Comparison of ENCODE assay signal across 8 cellular contexts in the genomic region with DNA sequence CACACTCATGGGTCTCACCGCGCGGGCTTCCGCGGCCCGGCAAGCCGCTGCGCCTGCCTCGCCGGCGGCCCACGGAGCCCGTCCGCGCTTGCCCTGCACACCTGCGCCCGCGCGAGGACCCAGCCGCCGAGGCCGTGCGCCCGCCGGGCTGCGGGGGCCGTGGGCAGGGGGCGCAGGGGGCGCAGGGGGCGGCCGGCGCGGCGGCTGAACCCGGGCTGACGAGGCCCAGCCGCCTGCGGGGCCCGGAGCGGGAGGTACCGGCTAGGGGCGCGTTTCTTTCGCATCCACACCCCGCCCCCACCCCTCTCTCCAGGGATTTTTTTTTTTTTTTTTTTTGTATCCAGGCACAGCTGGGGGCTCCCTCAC. TPM values are rescaled to one million over a fixed set of nuclear protein-coding genes. Genes with fewer than 3 reads are reported as not detected.
DNase-seq lines count a peak whose midpoint lies in the region; ATAC-seq lines count a peak whose summit lies in the region.

No MANE protein-coding gene starts in this region.

- ATAC-seq in activated CD8-positive, alpha-beta T cell treated with anti-CD3 and anti-CD28 coated beads, Interleukin-2, amount 10 ng/mL, durations not matched to agents 7 days and 5 days: peak; percentile 27
- ATAC-seq in left colon: peak; percentile 15
- no peak for ATAC-seq in GM21515 (IDR thresholded peaks at IDR 0.05; ENCODE audit: unreplicated experiment)

- peaks cover 26% of the 10 kb centered on the region for H3K4me1 Mint-ChIP-seq in T-helper 2 cell treated with Interferon-gamma antibody and Interleukin-4, amounts not matched to agents 5 μg/mL and 100 μg/mL, for 36 hours (ENCODE audit: low read depth)
- H3K4me1 Mint-ChIP-seq in activated CD8-positive, alpha-beta T cell treated with anti-CD3 and anti-CD28 coated beads, Interleukin-2, amount 10 ng/mL, durations not matched to agents 7 days and 5 days (ENCODE audit: low read depth): peaks cover 45% of the 10 kb centered on the region

- CTCF ChIA-PET in activated CD8-positive, alpha-beta T cell treated with anti-CD3 and anti-CD28 coated beads, Interleukin-2, amount 10 ng/mL, durations not matched to agents 7 days and 5 days (lab: Charles Lee): interaction anchor here (0.7 to 2.4 kb wide), 2 partner anchors 57 to 374 kb away, joined by 3 to 10 read pairs; no protein-coding TSS in a partner anchor

- peaks cover 4% of the 10 kb centered on the region for H3K36me3 Mint-ChIP-seq in T-helper 2 cell treated with Interferon-gamma antibody and Interleukin-4, amounts not matched to agents 5 μg/mL and 100 μg/mL, for 36 hours (ENCODE audit: low read depth)
- no peaks in the 10 kb centered on the region for H3K36me3 Mint-ChIP-seq in activated CD8-positive, alpha-beta T cell treated with anti-CD3 and anti-CD28 coated beads, Interleukin-2, amount 10 ng/mL, durations not matched to agents 7 days and 5 days (ENCODE audit: low read depth)

- H3K4me1 ChIP-seq in stomach smooth muscle (ENCODE audit: control insufficient read depth, insufficient read depth, low read length): peaks cover 32% of the 10 kb centered on the region

- no peak overlapping the region for H3K27ac ChIP-seq in stomach smooth muscle (ENCODE audit: low read length)

- H3K9me3 Mint-ChIP-seq in T-helper 2 cell treated with Interferon-gamma antibody and Interleukin-4, amounts not matched to agents 5 μg/mL and 100 μg/mL, for 36 hours: no peaks in the 10 kb centered on the region
- no peaks in the 10 kb centered on the region for H3K9me3 Mint-ChIP-seq in activated CD8-positive, alpha-beta T cell treated with anti-CD3 and anti-CD28 coated beads, Interleukin-2, amount 10 ng/mL, durations not matched to agents 7 days and 5 days (ENCODE audit: insufficient read depth)

- peak overlapping the region; percentile 74 to 77 for H3K4me3 ChIP-seq in stomach smooth muscle (ENCODE audit: low read length in 2 of 2)

- POLR2A ChIA-PET in activated CD8-positive, alpha-beta T cell treated with anti-CD3 and anti-CD28 coated beads, Interleukin-2, amount 10 ng/mL, durations not matched to agents 7 days and 5 days (lab: Charles Lee): no interaction called here

- in situ Hi-C loops in ACHN (cut with HindIII; ENCODE audit: low pct_ligation_motif_present, low pct_unique_long_range_greater_than_20kb, low sequenced_read_pairs): no loop called here

- H3K4me3 Mint-ChIP-seq in T-helper 2 cell treated with Interferon-gamma antibody and Interleukin-4, amounts not matched to agents 5 μg/mL and 100 μg/mL, for 36 hours: peak overlapping the region; percentile 82
- H3K4me3 Mint-ChIP-seq in activated CD8-positive, alpha-beta T cell treated with anti-CD3 and anti-CD28 coated beads, Interleukin-2, amount 10 ng/mL, durations not matched to agents 7 days and 5 days: peak overlapping the region; percentile 83

- no peaks in the 10 kb centered on the region for H3K36me3 ChIP-seq in stomach smooth muscle (ENCODE audit: control insufficient read depth in 2 of 2, insufficient read depth in 2 of 2, low read length in 2 of 2)

- H3K27me3 ChIP-seq in stomach smooth muscle (ENCODE audit: control insufficient read depth in 1 of 2, insufficient read depth in 2 of 2, low read length in 2 of 2): peaks cover 74 to 89% of the 10 kb centered on the region in 2 donors

- H3K27ac Mint-ChIP-seq in T-helper 2 cell treated with Interferon-gamma antibody and Interleukin-4, amounts not matched to agents 5 μg/mL and 100 μg/mL, for 36 hours: no peak overlapping the region
- no peak overlapping the region for H3K27ac Mint-ChIP-seq in activated CD8-positive, alpha-beta T cell treated with anti-CD3 and anti-CD28 coated beads, Interleukin-2, amount 10 ng/mL, durations not matched to agents 7 days and 5 days

- no peak overlapping the region for H3K9ac ChIP-seq in stomach smooth muscle (ENCODE audit: low read length in 2 of 2)

- peaks cover 93% of the 10 kb centered on the region for H3K27me3 Mint-ChIP-seq in T-helper 2 cell treated with Interferon-gamma antibody and Interleukin-4, amounts not matched to agents 5 μg/mL and 100 μg/mL, for 36 hours (ENCODE audit: low read depth)
- peaks cover 84% of the 10 kb centered on the region for H3K27me3 Mint-ChIP-seq in activated CD8-positive, alpha-beta T cell treated with anti-CD3 and anti-CD28 coated beads, Interleukin-2, amount 10 ng/mL, durations not matched to agents 7 days and 5 days (ENCODE audit: low read depth)

- intact Hi-C loops in left colon (cut with DNase I, micrococcal nuclease): loop anchor here in 1 of 2 donors (10.0 kb wide), 1 partner anchor 376 kb away; no protein-coding TSS in a partner anchor

- DNase-seq in T-helper 2 cell treated with Interferon-gamma antibody and Interleukin-4, amounts not matched to agents 5 μg/mL and 100 μg/mL, for 36 hours (ENCODE audit: low spot score): no peak
- DNase-seq in T-helper 2 cell (no peak), left colon (no peak), ACHN (no peak)
- no peak for DNase-seq in activated CD8-positive, alpha-beta T cell treated with anti-CD3 and anti-CD28 coated beads, Interleukin-2, amount 10 ng/mL, durations not matched to agents 7 days and 5 days
- DNase-seq in effector CD8-positive, alpha-beta T cell (lab: John Stamatoyannopoulos, UW): no peak

- peaks cover 0 to under 1% of the 10 kb centered on the region in 2 donors for H3K9me3 ChIP-seq in stomach smooth muscle (ENCODE audit: control insufficient read depth in 2 of 2, low read length in 2 of 2)

RNA-seq across cellular contexts. Expression of a gene that starts 43.8 kb away (rescaled TPM):
- total RNA-seq in activated CD8-positive, alpha-beta T cell treated with anti-CD3 and anti-CD28 coated beads, Interleukin-2, amount 10 ng/mL, durations not matched to agents 7 days and 5 days: 10 to 100 TPM; 25.2 to 25.5 TPM
- total RNA-seq in left colon: 10 to 100 TPM; 25.0 to 32.0 TPM

RNA-seq across cellular contexts. Expression of a gene that starts 47.5 kb away (rescaled TPM):
- total RNA-seq in activated CD8-positive, alpha-beta T cell treated with anti-CD3 and anti-CD28 coated beads, Interleukin-2, amount 10 ng/mL, durations not matched to agents 7 days and 5 days: not detected
- total RNA-seq in left colon: not detected
